ENCODE assay signal across 9 cellular contexts in genomic region chr1:173870252-173871075, GRCh38. TPM values are rescaled to one million over a fixed set of nuclear protein-coding genes. Genes with fewer than 3 reads are reported as not detected.
DNase-seq lines count a peak whose midpoint lies in the region; ATAC-seq and TF ChIP-seq lines count a peak whose summit lies in the region.
"Had no signal": no experiment of that assay in that cellular context is flagged by ENCODE, and none has a peak within 500 bp of the region (broad histone marks: within the 10 kb centered on the region; RNA-seq: fewer than 3 reads in every experiment).

No MANE protein-coding gene starts in this region.

- H3K4me1 ChIP-seq in right cardiac atrium (ENCODE audit: control insufficient read depth, insufficient read depth, low read length) (peaks cover 4% of the 10 kb centered on the region), transverse colon (peaks cover 10 to 43% (median 30%) of the 10 kb centered on the region in 4 donors), neural progenitor cell (peaks cover 14% of the 10 kb centered on the region)

- WGBS in right cardiac atrium: 76% methylated on average over 15 of the region's 15 CpGs
- WGBS in transverse colon (ENCODE audit: low coverage in 1 of 2), 2 donors: 70 to 80% methylated on average over 6 to 15 of the region's 15 CpGs

- H3K9me3 Mint-ChIP-seq in neural progenitor cell: no peaks in the 10 kb centered on the region

- no peaks in the 10 kb centered on the region for H3K27me3 Mint-ChIP-seq in neural progenitor cell (ENCODE audit: insufficient read depth, low read depth)

- H3K27ac ChIP-seq in right cardiac atrium (ENCODE audit: low read length) (peak overlapping the region; percentile 50), transverse colon (peak overlapping the region; percentile 95 to 98 (median 97)), neural progenitor cell (no peak overlapping the region)

- peaks cover 0 to 7% (median 0%) of the 10 kb centered on the region in 4 donors for H3K36me3 ChIP-seq in transverse colon
- H3K36me3 ChIP-seq in neural progenitor cell: peaks cover 14% of the 10 kb centered on the region

- H2AFZ ChIP-seq in neural progenitor cell (replicated peaks): no peak overlapping the region

- in situ Hi-C loops in transverse colon (cut with MboI; ENCODE audit: low pct_ligation_motif_present in 1 of 4, low pct_unique_long_range_greater_than_20kb in 1 of 4, low sequenced_read_pairs in 3 of 4): no loop called here

- peaks cover 34% of the 10 kb centered on the region for H3K36me3 Mint-ChIP-seq in neural progenitor cell

- H3K27me3 ChIP-seq in right cardiac atrium (ENCODE audit: control insufficient read depth, insufficient read depth): no peaks in the 10 kb centered on the region
- H3K27me3 ChIP-seq in transverse colon: no peaks in the 10 kb centered on the region
- no peaks in the 10 kb centered on the region for H3K27me3 ChIP-seq in neural progenitor cell

- ATAC-seq in right cardiac atrium (no peak), HG02642 (IDR thresholded peaks at IDR 0.05; ENCODE audit: poor library complexity, unreplicated experiment) (no peak)

- H3K4me3 ChIP-seq in right cardiac atrium (ENCODE audit: low read length): no peak overlapping the region
- H3K4me3 ChIP-seq in transverse colon: no peak overlapping the region
- no peak overlapping the region for H3K4me3 ChIP-seq in neural progenitor cell

- TF ChIP-seq POLR2A in transverse colon (IDR thresholded peaks at IDR 0.05): no peak

- intact Hi-C loops in right cardiac atrium (cut with DNase I) (no loop called here), cardiac septum (cut with DNase I) (no loop called here), transverse colon (cut with DNase I; ENCODE audit: low total_unique reads) (no loop called here)

- TF ChIP-seq CTCF in transverse colon (IDR thresholded peaks at IDR 0.05) (no peak), neural progenitor cell (IDR thresholded peaks at IDR 0.05) (no peak)

- peaks cover 31% of the 10 kb centered on the region for H3K4me1 Mint-ChIP-seq in neural progenitor cell

- DNase-seq in right cardiac atrium (peak in 1 of 3 donors; percentile 49), cardiac septum (ENCODE audit: low spot score) (no peak), OCI-M1 (lab: John Stamatoyannopoulos, UW) (peak; percentile 56), foreskin melanocyte (peak; percentile 69), transverse colon (peak; percentile 32), NCI-H748 treated with DMSO at 0.1 percent for 48 hours (lab: John Stamatoyannopoulos, UW) (no peak), neural progenitor cell (ENCODE audit: low spot score) (no peak)

- H3K9ac ChIP-seq in neural progenitor cell: no peak overlapping the region

- no peaks in the 10 kb centered on the region for H3K9me3 ChIP-seq in right cardiac atrium (ENCODE audit: control insufficient read depth, low read length)
- no peaks in the 10 kb centered on the region for H3K9me3 ChIP-seq in transverse colon
- H3K9me3 ChIP-seq in neural progenitor cell (ENCODE audit: low read depth): no peaks in the 10 kb centered on the region

- peaks cover 32% of the 10 kb centered on the region for H3F3A ChIP-seq in neural progenitor cell (ENCODE audit: low read depth)

- H3K4me3 Mint-ChIP-seq in neural progenitor cell: no peak overlapping the region

- no peak overlapping the region for H3K4me2 ChIP-seq in neural progenitor cell

- H3K27ac Mint-ChIP-seq in neural progenitor cell: no peak overlapping the region

- peaks cover 68% of the 10 kb centered on the region for H3K79me2 ChIP-seq in neural progenitor cell (ENCODE audit: low read depth)

- no peak for TF ChIP-seq EP300 in transverse colon (IDR thresholded peaks at IDR 0.05; ENCODE audit: low read depth)

- peaks cover 22% of the 10 kb centered on the region for H4K20me1 ChIP-seq in neural progenitor cell (ENCODE audit: low read depth)

RNA-seq across cellular contexts. Expression of gene ZBTB37, which starts 2.3 kb away (rescaled TPM):
- 10 to 100 TPM in 1 of 4 donors, 1 to 10 TPM in 3; 8.9 to 12.3 (median 9.3) TPM for total RNA-seq in right cardiac atrium
- polyA plus RNA-seq in right cardiac atrium: 2.6 TPM
- total RNA-seq in cardiac septum: 14.3 TPM
- 1 to 10 TPM; 4.6 to 8.3 (median 6.9) TPM for total RNA-seq in transverse colon
- total RNA-seq in neural progenitor cell (ENCODE audit: low replicate concordance): 13.9 and 19.4 TPM in 2 replicates

RNA-seq across cellular contexts. Expression of gene GAS5, which starts 2.7 kb away (rescaled TPM):
- 10 to 100 TPM; 69.3 to 92.6 (median 82.5) TPM for total RNA-seq in right cardiac atrium
- 78.6 TPM for polyA plus RNA-seq in right cardiac atrium
- total RNA-seq in cardiac septum: 58.0 TPM
- total RNA-seq in transverse colon: 100 to 1,000 TPM in 3 of 4 donors, 10 to 100 TPM in 1; 82.7 to 435 (median 193) TPM
- 585 and 950 TPM in 2 replicates for total RNA-seq in neural progenitor cell (ENCODE audit: low replicate concordance)

RNA-seq across cellular contexts. Expression of gene CENPL, which starts 45.8 kb away (rescaled TPM):
- total RNA-seq in right cardiac atrium (1 to 10 TPM; 3.0 to 4.3 (median 3.9) TPM), cardiac septum (3.9 TPM), transverse colon (1 to 10 TPM in 3 of 4 donors, not detected in 1; 4.3 to 6.7 (median 4.9) TPM), neural progenitor cell (ENCODE audit: low replicate concordance) (33.4 and 37.7 TPM in 2 replicates)
- 2.9 TPM for polyA plus RNA-seq in right cardiac atrium

RNA-seq across cellular contexts. Expression of gene DARS2, which starts 46.0 kb away (rescaled TPM):
- total RNA-seq in right cardiac atrium (10 to 100 TPM; 11.7 to 13.6 (median 13.1) TPM), cardiac septum (12.5 TPM), transverse colon (10 to 100 TPM; 12.0 to 19.7 (median 16.6) TPM), neural progenitor cell (ENCODE audit: low replicate concordance) (35.7 and 56.0 TPM in 2 replicates)
- polyA plus RNA-seq in right cardiac atrium: 8.3 TPM

RNA-seq across cellular contexts. Expression of gene SERPINC1, which starts 46.7 kb away (rescaled TPM):
- total RNA-seq in right cardiac atrium (under 1 TPM in 2 of 4 donors, not detected in 2; 0.18 to 0.45 TPM), cardiac septum (0.40 TPM), transverse colon (1 to 10 TPM in 1 of 4 donors, not detected in 3; 1.1 TPM), neural progenitor cell (ENCODE audit: low replicate concordance) (not detected in 2 replicates)
- polyA plus RNA-seq in right cardiac atrium: 0.18 TPM
- total RNA-seq: myocyte had no signal

Comparison
In these comparisons a context has a peak if more than half of its experiments do, and no peak if none do; other contexts are left out.
1. DNase-seq: peak in OCI-M1 (single experiment), foreskin melanocyte (single experiment) and transverse colon (single experiment); none in cardiac septum (single experiment), NCI-H748 treated with DMSO at 0.1 percent for 48 hours (single experiment) and neural progenitor cell (single experiment).